21 cellular contexts compared by ENCODE assay signal in genomic region chr12:132967736-132968135, GRCh38. TPM values are rescaled to one million over a fixed set of nuclear protein-coding genes. Genes with fewer than 3 reads are reported as not detected.
DNase-seq lines count a peak whose midpoint lies in the region; ATAC-seq, FAIRE-seq and TF ChIP-seq lines count a peak whose summit lies in the region.
"Had no signal": no experiment of that assay in that cellular context is flagged by ENCODE, and none has a peak within 500 bp of the region (broad histone marks: within the 10 kb centered on the region; RNA-seq: fewer than 3 reads in every experiment).

No MANE protein-coding gene starts in this region.

- H3K27ac ChIP-seq in liver (ENCODE audit: low read depth in 1 of 2, low read length in 2 of 2) (no peak overlapping the region), HepG2 (ENCODE audit: extremely low read length, insufficient read depth, low read length) (no peak overlapping the region)
- H3K27ac ChIP-seq: 22Rv1; A549; BLaER1 treated with 17β-estradiol and CSF1 and Interleukin-3, amounts not matched to agents 10 nM and 100 nM; C4-2B had no signal

- H3K9ac ChIP-seq in liver (ENCODE audit: low read depth in 1 of 2, low read length in 2 of 2) = no peak overlapping the region
- no peak overlapping the region for H3K9ac ChIP-seq in HepG2 (ENCODE audit: insufficient read depth, low read depth, low read length)
- H3K9ac ChIP-seq: BLaER1 treated with 17β-estradiol and CSF1 and Interleukin-3, amounts not matched to agents 10 nM and 100 nM had no signal

- peaks cover 0 to 4% (median 2%) of the 10 kb centered on the region in 4 donors for H3K36me3 ChIP-seq in liver (ENCODE audit: control insufficient read depth in 4 of 4, insufficient read depth in 3 of 4, low read depth in 1 of 4, low read length in 3 of 4)
- no peaks in the 10 kb centered on the region for H3K36me3 ChIP-seq in HepG2 (replicated peaks in 1 of 2; ENCODE audit: control insufficient read depth in 1 of 2, insufficient read depth in 2 of 2, low read length in 2 of 2)

- no peak overlapping the region for H3K4me2 ChIP-seq in HepG2 (ENCODE audit: low read depth, low read length)
- H3K4me2 ChIP-seq: A549; BLaER1 treated with 17β-estradiol and CSF1 and Interleukin-3, amounts not matched to agents 10 nM and 100 nM had no signal

- TF ChIP-seq RAD21 in liver (IDR thresholded peaks at IDR 0.05) (no peak), HepG2 (CRISPR knock-in tag; IDR thresholded peaks at IDR 0.05) (no peak)

- H3K9me3 ChIP-seq in liver (ENCODE audit: control insufficient read depth in 4 of 4, low read length in 3 of 4) (peaks cover 8 to 23% (median 16%) of the 10 kb centered on the region in 4 donors), HepG2 (ENCODE audit: low read length) (peaks cover 83% of the 10 kb centered on the region)

- H3K9me3 Mint-ChIP-seq in osteocyte (ENCODE audit: unreplicated experiment) = peaks cover 22% of the 10 kb centered on the region

- no peaks in the 10 kb centered on the region for H3K4me1 ChIP-seq in liver (ENCODE audit: control insufficient read depth in 4 of 4, insufficient read depth in 4 of 4, low read length in 3 of 4)
- no peaks in the 10 kb centered on the region for H3K4me1 ChIP-seq in HepG2 (ENCODE audit: insufficient read depth, low read length)
- H3K4me1 ChIP-seq: A549; BLaER1 treated with 17β-estradiol and CSF1 and Interleukin-3, amounts not matched to agents 10 nM and 100 nM; Caco-2 had no signal

- no peak overlapping the region for H3K27ac Mint-ChIP-seq in osteocyte (ENCODE audit: unreplicated experiment)
- H3K27ac Mint-ChIP-seq: B cell; CD4-positive, alpha-beta T cell; CD8-positive, alpha-beta T cell had no signal

- POLR2A ChIA-PET in HepG2 (lab: Yijun Ruan, JAX) = no interaction called here

- DNase-seq in HepG2 (ENCODE audit: low spot score) = no peak
- peak; percentile 80 for DNase-seq in osteocyte (ENCODE audit: extremely low spot score, unreplicated experiment)
- DNase-seq in stimulated activated CD4-positive, alpha-beta T cell treated with anti-CD3 and anti-CD28 coated beads, Interleukin-4, amount 100 ng/mL, for 4 hours = no peak
- DNase-seq: AML-193; Caco-2; Calu3; CD4-positive, alpha-beta T cell; CD8-positive, alpha-beta T cell; DMS79 treated with DMSO at 0.1 percent for 48 hours; GF-D8 had no signal

- TF ChIP-seq CTCF in liver (IDR thresholded peaks at IDR 0.05; ENCODE audit: low read depth, low read length, missing input control) (no peak), HepG2 (CRISPR knock-in tag; IDR thresholded peaks at IDR 0.05) (no peak), osteocyte (IDR thresholded peaks at IDR 0.05) (no peak)

- ATAC-seq in HepG2 = no peak
- ATAC-seq in GM19328 (IDR thresholded peaks at IDR 0.05; ENCODE audit: unreplicated experiment) = no peak
- ATAC-seq: A549; CD8-positive, alpha-beta T cell had no signal

- no peaks in the 10 kb centered on the region for H3K27me3 ChIP-seq in liver (ENCODE audit: control insufficient read depth in 4 of 4, insufficient read depth in 4 of 4, low read length in 3 of 4)
- no peaks in the 10 kb centered on the region for H3K27me3 ChIP-seq in HepG2 (ENCODE audit: control insufficient read depth in 1 of 2, insufficient read depth in 2 of 2, low read length in 2 of 2)
- H3K27me3 ChIP-seq: BLaER1 treated with 17β-estradiol and CSF1 and Interleukin-3, amounts not matched to agents 10 nM and 100 nM had no signal

- no TSS peak for BruUV-seq in HepG2 (replicated peaks; lab: Mats Ljungman, UMichigan)

- intact Hi-C loops in HepG2 (cut with micrococcal nuclease; ENCODE audit: unreplicated experiment) = no loop called here

- WGBS in liver = 88% methylated on average over 21 of the region's 21 CpGs
- WGBS in HepG2 (ENCODE audit: low lambda C conversion rate) = 93% methylated on average over 18 of the region's 21 CpGs

- no peak overlapping the region for H3K4me3 Mint-ChIP-seq in osteocyte (ENCODE audit: unreplicated experiment)
- H3K4me3 Mint-ChIP-seq: B cell; CD4-positive, alpha-beta T cell; CD8-positive, alpha-beta T cell had no signal

- H4K20me1 ChIP-seq in HepG2 (ENCODE audit: insufficient read depth, low read length) = no peaks in the 10 kb centered on the region
- H4K20me1 ChIP-seq: BLaER1 treated with 17β-estradiol and CSF1 and Interleukin-3, amounts not matched to agents 10 nM and 100 nM had no signal

- H3K79me2 ChIP-seq in HepG2 (ENCODE audit: insufficient read depth, low read length) = no peaks in the 10 kb centered on the region

- TF ChIP-seq EP300 in HepG2 (IDR thresholded peaks at IDR 0.05; ENCODE audit: low read depth in 2 of 2, low read length in 2 of 2) (no peak), HepG2 (CRISPR knock-in tag; IDR thresholded peaks at IDR 0.05; ENCODE audit: borderline replicate concordance) (no peak)

- no peak overlapping the region for H2AFZ ChIP-seq in HepG2 (ENCODE audit: low read length)

- peaks cover 12% of the 10 kb centered on the region for H3K36me3 Mint-ChIP-seq in osteocyte (ENCODE audit: unreplicated experiment)

- H3K27me3 Mint-ChIP-seq in osteocyte (ENCODE audit: unreplicated experiment) = no peaks in the 10 kb centered on the region
- H3K27me3 Mint-ChIP-seq: B cell; CD4-positive, alpha-beta T cell had no signal

- H3K4me3 ChIP-seq in liver (ENCODE audit: low read depth in 1 of 3, low read length in 3 of 3) (peak overlapping the region in 2 of 3 donors; percentile 32 to 38), HepG2 (replicated peaks in 1 of 3; ENCODE audit: insufficient read depth in 1 of 3, low read depth in 2 of 3, low read length in 3 of 3) (no peak overlapping the region)
- H3K4me3 ChIP-seq: A549 had no signal

- in situ Hi-C loops in HepG2 (cut with HindIII; ENCODE audit: extremely low pct_ligation_motif_present, low pct_unique_long_range_greater_than_20kb) = no loop called here

- no peak for FAIRE-seq in HepG2 (lab: Jason Lieb, UNC)
- FAIRE-seq: A549, D721Med, G401.6, GM12891, GM19239 had no signal

- CTCF ChIA-PET in HepG2 (lab: Yijun Ruan, JAX; ENCODE audit: low intra/inter-chr PET ratio, low total read pairs) = no interaction called here

- no peaks in the 10 kb centered on the region for H3K4me1 Mint-ChIP-seq in osteocyte (ENCODE audit: unreplicated experiment)
- H3K4me1 Mint-ChIP-seq: B cell had no signal

- no peak for TF ChIP-seq POLR2A in HepG2 (IDR thresholded peaks at IDR 0.05; ENCODE audit: insufficient read depth in 1 of 2, low read depth in 2 of 2, low read length in 2 of 2)

TF ChIP-seq in liver, 16 proteins besides CTCF, POLR2A, EP300 and RAD21 (continues in another document):
- TF ChIP-seq FOXA2 (IDR thresholded peaks at IDR 0.05) = no peak

TF ChIP-seq in HepG2, 621 proteins besides CTCF, POLR2A, EP300 and RAD21 (continues in another document):
- TF ChIP-seq ZNF816 (CRISPR knock-in tag; IDR thresholded peaks at IDR 0.05; ENCODE audit: borderline replicate concordance) = no peak

RNA-seq across cellular contexts. Expression of gene ZNF605, which starts 11.6 kb away (rescaled TPM):
- total RNA-seq in liver (1 to 10 TPM; 3.6 to 9.5 TPM), HepG2 (2016; rRNA removed; fragmentation: Illumina TruSeq; extraction: Trizol) (6.8 and 8.8 TPM in 2 replicates), osteocyte (17.8 and 19.1 TPM in 2 replicates)
- polyA plus RNA-seq in liver (1 to 10 TPM; 1.2 to 3.5 TPM), HepG2 (2011; rRNA removed) (6.1 and 6.7 TPM in 2 replicates)
- total RNA-seq in HepG2 (2016; cell fraction: cytosol; rRNA removed; fragmentation: Illumina TruSeq; extraction: Trizol; ENCODE audit: low read depth) = 2.6 and 3.0 TPM in 2 replicates
- 6.9 and 7.4 TPM in 2 replicates for total RNA-seq in HepG2 (2016; cell fraction: insoluble cytoplasmic fraction; rRNA removed; fragmentation: Illumina TruSeq; extraction: Trizol)
- total RNA-seq in HepG2 (2016; cell fraction: membrane; rRNA removed; fragmentation: Illumina TruSeq; extraction: Trizol) = 1.9 and 3.0 TPM in 2 replicates
- 16.0 and 16.5 TPM in 2 replicates for total RNA-seq in HepG2 (2016; cell fraction: nucleus; rRNA removed; fragmentation: Illumina TruSeq; extraction: Trizol)
- 1.1 and 1.6 TPM in 2 replicates for polyA plus RNA-seq in HepG2 (2011; cell fraction: cytosol; rRNA removed)
- 13.3 and 15.0 TPM in 2 replicates for polyA plus RNA-seq in HepG2 (2011; cell fraction: nucleus; rRNA removed)
- 5.1 and 5.2 TPM in 2 replicates for polyA plus RNA-seq in HepG2 (2012)
- 0.75 and 1.0 TPM in 2 replicates for polyA plus RNA-seq in HepG2 (2016; cell fraction: cytosol; fragmentation: Illumina TruSeq; extraction: Trizol; ENCODE audit: low read depth)
- 4.7 and 5.1 TPM in 2 replicates for polyA plus RNA-seq in HepG2 (2016; cell fraction: insoluble cytoplasmic fraction; fragmentation: Illumina TruSeq; extraction: Trizol; ENCODE audit: low read depth)
- polyA plus RNA-seq in HepG2 (2016; cell fraction: membrane; fragmentation: Illumina TruSeq; extraction: Trizol; ENCODE audit: low read depth) = 0.47 and 0.76 TPM in 2 replicates
- polyA plus RNA-seq in HepG2 (2016; cell fraction: nucleus; fragmentation: Illumina TruSeq; extraction: Trizol; ENCODE audit: insufficient read depth, low read depth) = 21.1 and 27.9 TPM in 2 replicates
- 3.3 and 5.8 TPM in 2 replicates for polyA minus RNA-seq in HepG2 (2011; rRNA and poly(A)+ RNA removed; ENCODE audit: low replicate concordance)
- polyA minus RNA-seq in HepG2 (2011; cell fraction: cytosol; rRNA and poly(A)+ RNA removed) = 1.8 and 2.7 TPM in 2 replicates
- polyA minus RNA-seq in HepG2 (2011; cell fraction: nucleus; rRNA and poly(A)+ RNA removed) = 24.7 and 26.6 TPM in 2 replicates

RNA-seq across cellular contexts. Expression of gene ZNF26, which starts 18.4 kb away (rescaled TPM):
- total RNA-seq in liver (1 to 10 TPM; 6.9 to 9.5 TPM), HepG2 (2016; rRNA removed; fragmentation: Illumina TruSeq; extraction: Trizol) (6.5 and 8.4 TPM in 2 replicates), osteocyte (13.6 and 16.3 TPM in 2 replicates)
- polyA plus RNA-seq in liver (1 to 10 TPM; 1.7 to 2.8 TPM), HepG2 (2011; rRNA removed) (3.8 and 5.2 TPM in 2 replicates)
- total RNA-seq in HepG2 (2016; cell fraction: cytosol; rRNA removed; fragmentation: Illumina TruSeq; extraction: Trizol; ENCODE audit: low read depth) = 0.44 and 1.5 TPM in 2 replicates
- total RNA-seq in HepG2 (2016; cell fraction: insoluble cytoplasmic fraction; rRNA removed; fragmentation: Illumina TruSeq; extraction: Trizol) = 7.3 and 7.4 TPM in 2 replicates
- 1.2 and 2.1 TPM in 2 replicates for total RNA-seq in HepG2 (2016; cell fraction: membrane; rRNA removed; fragmentation: Illumina TruSeq; extraction: Trizol)
- 12.2 and 12.3 TPM in 2 replicates for total RNA-seq in HepG2 (2016; cell fraction: nucleus; rRNA removed; fragmentation: Illumina TruSeq; extraction: Trizol)
- polyA plus RNA-seq in HepG2 (2011; cell fraction: cytosol; rRNA removed) = 2.9 and 3.4 TPM in 2 replicates
- 18.5 and 18.6 TPM in 2 replicates for polyA plus RNA-seq in HepG2 (2011; cell fraction: nucleus; rRNA removed)
- polyA plus RNA-seq in HepG2 (2012) = 3.2 and 3.8 TPM in 2 replicates
- 0.10 and 0.14 TPM in 2 replicates for polyA plus RNA-seq in HepG2 (2016; cell fraction: cytosol; fragmentation: Illumina TruSeq; extraction: Trizol; ENCODE audit: low read depth)
- 4.0 and 4.7 TPM in 2 replicates for polyA plus RNA-seq in HepG2 (2016; cell fraction: insoluble cytoplasmic fraction; fragmentation: Illumina TruSeq; extraction: Trizol; ENCODE audit: low read depth)
- polyA plus RNA-seq in HepG2 (2016; cell fraction: membrane; fragmentation: Illumina TruSeq; extraction: Trizol; ENCODE audit: low read depth) = 0.45 and 0.70 TPM in 2 replicates
- polyA plus RNA-seq in HepG2 (2016; cell fraction: nucleus; fragmentation: Illumina TruSeq; extraction: Trizol; ENCODE audit: insufficient read depth, low read depth) = 11.4 and 11.7 TPM in 2 replicates
- 6.6 and 10.6 TPM in 2 replicates for polyA minus RNA-seq in HepG2 (2011; rRNA and poly(A)+ RNA removed; ENCODE audit: low replicate concordance)
- polyA minus RNA-seq in HepG2 (2011; cell fraction: cytosol; rRNA and poly(A)+ RNA removed) = 3.0 and 4.5 TPM in 2 replicates
- 19.3 and 19.5 TPM in 2 replicates for polyA minus RNA-seq in HepG2 (2011; cell fraction: nucleus; rRNA and poly(A)+ RNA removed)

Comparison
In these comparisons a context has a peak if more than half of its experiments do, and no peak if none do; other contexts are left out.
1. H3K4me3 ChIP-seq: peak in liver (2 of 3); none in HepG2 (0 of 3).